13 cellular contexts compared by ENCODE assay signal in the genomic region with DNA sequence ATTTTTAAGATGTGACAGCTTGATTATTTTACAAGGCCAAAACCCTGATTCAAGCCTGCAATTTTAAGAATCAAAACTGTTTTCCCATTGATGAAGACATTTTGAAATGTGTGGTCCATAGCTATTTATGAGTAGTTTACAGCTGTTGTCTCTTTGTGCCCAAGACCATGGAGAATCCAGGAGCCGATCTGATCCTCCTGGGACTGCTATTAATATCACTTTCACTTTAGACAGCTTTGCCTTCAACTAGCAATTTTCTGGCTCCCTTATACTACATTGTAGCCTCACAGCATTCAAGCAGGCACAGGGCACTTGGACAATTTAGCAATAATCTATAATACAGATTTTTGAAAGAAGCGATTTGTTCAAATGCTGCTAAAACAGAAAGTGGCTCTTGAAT.
DNase-seq lines count a peak whose midpoint lies in the region; ATAC-seq and TF ChIP-seq lines count a peak whose summit lies in the region.
"Had no signal": no experiment of that assay in that cellular context is flagged by ENCODE, and none has a peak within 500 bp of the region (broad histone marks: within the 10 kb centered on the region; RNA-seq: fewer than 3 reads in every experiment).

No MANE protein-coding gene starts in this region.

- TF ChIP-seq CTCF in foreskin fibroblast (IDR thresholded peaks at IDR 0.05; ENCODE audit: low read depth, low read length) = no peak

- intact Hi-C loops in sciatic nerve (cut with DNase I) = no loop called here

- peak overlapping the region; percentile 21 to 28 for H3K4me3 ChIP-seq in foreskin fibroblast (ENCODE audit: low read depth in 1 of 2, low read length in 2 of 2)

- ATAC-seq in sciatic nerve (peak; percentile 60), GM21786 (IDR thresholded peaks at IDR 0.05; ENCODE audit: unreplicated experiment) (no peak), HG02970 (IDR thresholded peaks at IDR 0.05; ENCODE audit: low FRiP score, unreplicated experiment) (no peak)
- ATAC-seq: CD8-positive, alpha-beta T cell; effector memory CD8-positive, alpha-beta T cell had no signal

- peak; percentile 15 for DNase-seq in Daoy (ENCODE audit: low read depth)
- DNase-seq in OCI-M1 (lab: John Stamatoyannopoulos, UW) = peak; percentile 48
- peak in 1 of 2 donors; percentile 61 for DNase-seq in foreskin fibroblast
- no peak for DNase-seq in sciatic nerve (ENCODE audit: low spot score)
- no peak for DNase-seq in hypothalamus (lab: John Stamatoyannopoulos, UW)
- no peak for DNase-seq in SKM-1 treated with dmso at 0.1 percent for 144 hours (lab: John Stamatoyannopoulos, UW; ENCODE audit: unreplicated experiment)
- DNase-seq: CD8-positive, alpha-beta T cell; effector memory CD8-positive, alpha-beta T cell; H7; NCI-H2029 treated with DMSO at 0.1 percent for 48 hours; stimulated activated CD8-positive, alpha-beta memory T cell treated with anti-CD3 and anti-CD28 coated beads, Interleukin-4, amount 100 ng/mL, for 48 hours had no signal

Comparison
In these comparisons a context has a peak if more than half of its experiments do, and no peak if none do; other contexts are left out.
1. DNase-seq: peak in Daoy (single experiment) and OCI-M1 (single experiment); none in sciatic nerve (single experiment), hypothalamus (0 of 51) and SKM-1 treated with dmso at 0.1 percent for 144 hours (single experiment).